ENCODE assay signal across 30 cellular contexts in the genomic region with DNA sequence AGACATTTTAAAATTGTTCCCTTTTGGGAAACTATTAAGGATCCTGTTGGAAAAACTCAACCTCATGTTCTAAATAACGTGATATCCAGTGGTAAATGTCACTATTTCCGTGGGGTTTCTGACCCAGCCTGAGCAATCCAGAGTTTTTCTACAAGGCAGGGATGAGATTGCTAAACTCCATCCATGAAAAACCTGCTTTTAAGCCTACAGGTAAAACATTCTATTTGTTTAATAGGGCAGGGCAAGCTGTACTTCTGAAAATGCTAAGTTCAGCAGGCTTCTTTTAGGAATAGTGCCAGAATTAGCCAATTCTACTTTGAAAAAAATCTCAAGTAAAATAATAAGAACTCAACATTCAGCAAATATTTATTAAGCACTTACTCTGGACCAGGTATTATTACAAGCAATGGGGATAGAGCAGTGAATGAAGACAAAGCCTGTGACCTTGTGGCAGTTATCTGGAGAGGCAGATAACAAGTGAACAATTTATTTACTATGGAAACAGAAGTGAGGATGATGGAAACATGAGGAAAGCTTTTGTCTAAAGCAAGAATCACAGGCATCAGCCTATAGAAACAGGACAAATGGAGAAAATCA. TPM values are rescaled to one million over a fixed set of nuclear protein-coding genes. Genes with fewer than 3 reads are reported as not detected.
"Had no signal": no experiment of that assay in that cellular context is flagged by ENCODE, and none has a peak within 500 bp of the region (broad histone marks: within the 10 kb centered on the region; RNA-seq: fewer than 3 reads in every experiment).

No MANE protein-coding gene starts in this region.

- H3K4me3 ChIP-seq: adrenal gland, ascending aorta, esophagus squamous epithelium, gastrocnemius medialis, mucosa of descending colon, right lobe of liver, skin epidermis, suprapubic skin, tibial nerve had no signal

- FAIRE-seq: colon, endothelial cell of umbilical vein, islet of Langerhans, urothelium cell line had no signal

- H3K4me1 Mint-ChIP-seq: activated CD4-positive, alpha-beta T cell treated with anti-CD3 and anti-CD28 coated beads, Interleukin-2, amount 10 ng/mL, durations not matched to agents 7 days and 5 days; activated CD8-positive, alpha-beta memory T cell treated with anti-CD3 and anti-CD28 coated beads, Interleukin-2, amount 10 ng/mL, durations not matched to agents 7 days and 5 days had no signal

- H3K27ac ChIP-seq: adrenal gland, ascending aorta, brain microvascular endothelial cell, gastrocnemius medialis, right lobe of liver, skin epidermis, suprapubic skin, tibial nerve had no signal

- H3K9me3 ChIP-seq: adrenal gland, ascending aorta, esophagus squamous epithelium, gastrocnemius medialis, mucosa of descending colon, right lobe of liver, suprapubic skin, tibial nerve had no signal

- H3K36me3 ChIP-seq: adrenal gland, esophagus squamous epithelium, gastrocnemius medialis, right lobe of liver, suprapubic skin had no signal

- H3K27me3 ChIP-seq: adrenal gland, ascending aorta, brain microvascular endothelial cell, esophagus squamous epithelium, gastrocnemius medialis, right lobe of liver, suprapubic skin, tibial nerve had no signal

- H3K27me3 Mint-ChIP-seq: activated CD4-positive, alpha-beta T cell treated with anti-CD3 and anti-CD28 coated beads, Interleukin-2, amount 10 ng/mL, durations not matched to agents 7 days and 5 days; activated CD8-positive, alpha-beta memory T cell treated with anti-CD3 and anti-CD28 coated beads, Interleukin-2, amount 10 ng/mL, durations not matched to agents 7 days and 5 days; activated CD8-positive, alpha-beta T cell treated with anti-CD3 and anti-CD28 coated beads for 36 hours; central memory CD8-positive, alpha-beta T cell; stimulated activated naive CD8-positive, alpha-beta T cell treated with anti-CD3 and anti-CD28 coated beads, Interleukin-15, amount 100 ng/mL, for 72 hours; T-cell had no signal

- H3K4me3 Mint-ChIP-seq: activated CD4-positive, alpha-beta T cell treated with anti-CD3 and anti-CD28 coated beads, Interleukin-2, amount 10 ng/mL, durations not matched to agents 7 days and 5 days; activated CD8-positive, alpha-beta memory T cell treated with anti-CD3 and anti-CD28 coated beads, Interleukin-2, amount 10 ng/mL, durations not matched to agents 7 days and 5 days; activated CD8-positive, alpha-beta T cell treated with anti-CD3 and anti-CD28 coated beads for 36 hours; activated naive CD8-positive, alpha-beta T cell; central memory CD8-positive, alpha-beta T cell; nephron progenitor cell; stimulated activated effector memory CD8-positive, alpha-beta T cell treated with anti-CD3 and anti-CD28 coated beads, Interleukin-12 subunit alpha, Interleukin-12 subunit beta, amount 100 ng/mL, for 72 hours; stimulated activated naive CD8-positive, alpha-beta T cell treated with anti-CD3 and anti-CD28 coated beads, Interleukin-15, amount 100 ng/mL, for 72 hours; T-cell had no signal

- H3K4me1 ChIP-seq: adrenal gland, ascending aorta, gastrocnemius medialis, right lobe of liver, suprapubic skin had no signal

- ATAC-seq: activated CD8-positive, alpha-beta memory T cell treated with anti-CD3 and anti-CD28 coated beads, Interleukin-2, amount 10 ng/mL, durations not matched to agents 7 days and 5 days; activated CD8-positive, alpha-beta T cell treated with anti-CD3 and anti-CD28 coated beads for 36 hours; gastrocnemius medialis; mucosa of descending colon; right lobe of liver; stimulated activated effector memory CD8-positive, alpha-beta T cell treated with anti-CD3 and anti-CD28 coated beads, Interleukin-12 subunit alpha, Interleukin-12 subunit beta, amount 100 ng/mL, for 72 hours; stimulated activated naive CD8-positive, alpha-beta T cell treated with anti-CD3 and anti-CD28 coated beads, Interleukin-15, amount 100 ng/mL, for 72 hours; T-cell had no signal

- H3K27ac Mint-ChIP-seq: activated CD4-positive, alpha-beta T cell treated with anti-CD3 and anti-CD28 coated beads, Interleukin-2, amount 10 ng/mL, durations not matched to agents 7 days and 5 days; activated CD8-positive, alpha-beta memory T cell treated with anti-CD3 and anti-CD28 coated beads, Interleukin-2, amount 10 ng/mL, durations not matched to agents 7 days and 5 days; activated CD8-positive, alpha-beta T cell treated with anti-CD3 and anti-CD28 coated beads for 36 hours; activated naive CD8-positive, alpha-beta T cell; nephron progenitor cell; stimulated activated effector memory CD8-positive, alpha-beta T cell treated with anti-CD3 and anti-CD28 coated beads, Interleukin-12 subunit alpha, Interleukin-12 subunit beta, amount 100 ng/mL, for 72 hours; stimulated activated naive CD8-positive, alpha-beta T cell treated with anti-CD3 and anti-CD28 coated beads, Interleukin-15, amount 100 ng/mL, for 72 hours; T-cell had no signal

- DNase-seq: activated CD4-positive, alpha-beta T cell treated with anti-CD3 and anti-CD28 coated beads, Interleukin-2, amount 10 ng/mL, durations not matched to agents 7 days and 5 days; activated CD8-positive, alpha-beta memory T cell treated with anti-CD3 and anti-CD28 coated beads, Interleukin-2, amount 10 ng/mL, durations not matched to agents 7 days and 5 days; activated CD8-positive, alpha-beta T cell treated with anti-CD3 and anti-CD28 coated beads for 36 hours; activated T-cell treated with anti-CD3 and anti-CD28 coated beads for 4 hours; adrenal gland; brain microvascular endothelial cell; effector memory CD4-positive, alpha-beta T cell; esophagus squamous epithelium; gastrocnemius medialis; hypothalamus; mesendoderm; mucosa of descending colon; nephron progenitor cell; nucleus accumbens; right lobe of liver; stimulated activated CD4-positive, alpha-beta T cell treated with anti-CD3 and anti-CD28 coated beads, Interleukin-2, amount 100 ng/mL, for 24 hours; stimulated activated naive CD8-positive, alpha-beta T cell treated with anti-CD3 and anti-CD28 coated beads, Interleukin-15, amount 100 ng/mL, for 72 hours; T-cell had no signal

- H3K9me3 Mint-ChIP-seq: activated CD4-positive, alpha-beta T cell treated with anti-CD3 and anti-CD28 coated beads, Interleukin-2, amount 10 ng/mL, durations not matched to agents 7 days and 5 days; activated CD8-positive, alpha-beta T cell treated with anti-CD3 and anti-CD28 coated beads for 36 hours; central memory CD8-positive, alpha-beta T cell; nephron progenitor cell; stimulated activated effector memory CD8-positive, alpha-beta T cell treated with anti-CD3 and anti-CD28 coated beads, Interleukin-12 subunit alpha, Interleukin-12 subunit beta, amount 100 ng/mL, for 72 hours; stimulated activated naive CD8-positive, alpha-beta T cell treated with anti-CD3 and anti-CD28 coated beads, Interleukin-15, amount 100 ng/mL, for 72 hours; T-cell had no signal

RNA-seq across cellular contexts. Expression of gene MOBP, which starts 47.7 kb away (rescaled TPM):
- total RNA-seq: activated CD4-positive, alpha-beta T cell treated with anti-CD3 and anti-CD28 coated beads, Interleukin-2, amount 10 ng/mL, durations not matched to agents 7 days and 5 days; activated CD8-positive, alpha-beta memory T cell treated with anti-CD3 and anti-CD28 coated beads, Interleukin-2, amount 10 ng/mL, durations not matched to agents 7 days and 5 days; activated CD8-positive, alpha-beta T cell treated with anti-CD3 and anti-CD28 coated beads for 36 hours; ascending aorta; esophagus squamous epithelium; gastrocnemius medialis; liver; right lobe of liver; suprapubic skin had no signal
- polyA plus RNA-seq: liver had no signal
